ENCODE assay signal across 1 cellular context in genomic region chr5:149932445-149933350, GRCh38.
A peak's percentile ranks its signal among the peaks of the same experiment; 100 is the strongest.
TF ChIP-seq lines count a peak whose summit lies in the region.

No MANE protein-coding gene starts in this region.

TF ChIP-seq in K562, 482 proteins besides CTCF, POLR2A, EP300 and RAD21 (continued from another document):
- TF ChIP-seq TRIM25 (IDR thresholded peaks at IDR 0.05; ENCODE audit: borderline replicate concordance) (no peak), NFRKB (IDR thresholded peaks at IDR 0.05; ENCODE audit: low read depth) (0 out of 2 replicates have a peak, but pooled peaks have one; percentile 10), HNRNPK (IDR thresholded peaks at IDR 0.05; ENCODE audit: low read depth, low read length, poor library complexity, severe bottlenecking) (no peak), DLX4 (CRISPR knock-in tag; IDR thresholded peaks at IDR 0.05) (no peak)
